1 cellular context compared by ENCODE assay signal in genomic region chr5:36242534-36243144, GRCh38.
TF ChIP-seq lines count a peak whose summit lies in the region.

No MANE protein-coding gene starts in this region.

TF ChIP-seq in H1, 55 proteins besides CTCF, POLR2A, EP300 and RAD21:
- TF ChIP-seq CBX8 (IDR thresholded peaks at IDR 0.05; ENCODE audit: borderline replicate concordance, low read depth, low read length) = no peak
- TF ChIP-seq SAP30 (IDR thresholded peaks at IDR 0.05; ENCODE audit: insufficient read depth, insufficient replicate concordance, low read length) = no peak
- no peak for TF ChIP-seq SP1 (IDR thresholded peaks at IDR 0.05; ENCODE audit: low read depth, low read length)
- TF ChIP-seq MAFK (IDR thresholded peaks at IDR 0.05; ENCODE audit: low read depth, low read length) = no peak
- no peak for TF ChIP-seq KDM5A (IDR thresholded peaks at IDR 0.05; ENCODE audit: low read length)
- no peak for TF ChIP-seq HDAC6 (IDR thresholded peaks at IDR 0.05; ENCODE audit: low read depth, low read length)
- TF ChIP-seq TCF12 (IDR thresholded peaks at IDR 0.05; ENCODE audit: low read depth, low read length) = no peak
- TF ChIP-seq RNF2 (IDR thresholded peaks at IDR 0.05; ENCODE audit: borderline replicate concordance, low read depth, low read length, missing control alignments, poor library complexity, severe bottlenecking) = peak; percentile 22
